19 cellular contexts compared by ENCODE assay signal in genomic region chr1:95246511-95246910, GRCh38. TPM values are rescaled to one million over a fixed set of nuclear protein-coding genes. Genes with fewer than 3 reads are reported as not detected.
DNase-seq lines count a peak whose midpoint lies in the region; ATAC-seq and TF ChIP-seq lines count a peak whose summit lies in the region.
"Had no signal": no experiment of that assay in that cellular context is flagged by ENCODE, and none has a peak within 500 bp of the region (broad histone marks: within the 10 kb centered on the region; RNA-seq: fewer than 3 reads in every experiment).

No MANE protein-coding gene starts in this region.

- DNase-seq in left ventricle myocardium inferior (no peak), Right ventricle myocardium superior (no peak), NCI-H69 (lab: John Stamatoyannopoulos, UW) (peak; percentile 0), NCI-H526 treated with DMSO at 0.1 percent for 48 hours (lab: John Stamatoyannopoulos, UW) (no peak), esophagus muscularis mucosa (ENCODE audit: extremely low spot score) (no peak)
- no peak for DNase-seq in CD8-positive, alpha-beta T cell
- DNase-seq: CD4-positive, CD25-positive, alpha-beta regulatory T cell; COR-L47; DMS 273 treated with DMSO at 0.1 percent for 48 hours; DMS79 treated with DMSO at 0.1 percent for 48 hours; Kasumi-1; NCI-H1694; NCI-H2081; NCI-H2171; NCI-H345; NCI-H524; SHP77 had no signal

- no peak for ATAC-seq in Right ventricle myocardium superior (ENCODE audit: poor library complexity)
- no peak for ATAC-seq in CD8-positive, alpha-beta T cell

- no peak overlapping the region for H3K27ac Mint-ChIP-seq in CD8-positive, alpha-beta T cell
- H3K27ac Mint-ChIP-seq: CD4-positive, CD25-positive, alpha-beta regulatory T cell had no signal

- no peak for TF ChIP-seq POLR2A in esophagus muscularis mucosa (IDR thresholded peaks at IDR 0.05; ENCODE audit: low read depth)

- H3K27ac ChIP-seq in left ventricle myocardium inferior (replicated peaks) = peak overlapping the region; percentile 72
- H3K27ac ChIP-seq in iPS-20b (ENCODE audit: low read length) = no peak overlapping the region
- no peak overlapping the region for H3K27ac ChIP-seq in CD8-positive, alpha-beta T cell (ENCODE audit: low read depth, low read length)
- no peak overlapping the region for H3K27ac ChIP-seq in esophagus muscularis mucosa (replicated peaks in 1 of 4)

- TF ChIP-seq CTCF in left ventricle myocardium inferior (IDR thresholded peaks at IDR 0.05; ENCODE audit: borderline replicate concordance) (no peak), esophagus muscularis mucosa (IDR thresholded peaks at IDR 0.05) (no peak)
- TF ChIP-seq CTCF in CD8-positive, alpha-beta T cell (IDR thresholded peaks at IDR 0.05) = no peak

- H3K27me3 Mint-ChIP-seq in CD8-positive, alpha-beta T cell (ENCODE audit: low read depth) = no peaks in the 10 kb centered on the region
- H3K27me3 Mint-ChIP-seq: CD4-positive, CD25-positive, alpha-beta regulatory T cell had no signal

- H3K4me1 Mint-ChIP-seq in CD8-positive, alpha-beta T cell (ENCODE audit: low read depth) = peaks cover 19% of the 10 kb centered on the region

- 77% methylated on average over 3 of the region's 3 CpGs for WGBS in esophagus muscularis mucosa

- intact Hi-C loops in left ventricle myocardium inferior (cut with micrococcal nuclease) (no loop called here), Right ventricle myocardium superior (cut with DNase I) (no loop called here), esophagus muscularis mucosa (cut with DNase I) (no loop called here)
- intact Hi-C loops in CD8-positive, alpha-beta T cell (cut with DNase I, micrococcal nuclease) = no loop called here

- H3K9ac ChIP-seq in iPS-20b (ENCODE audit: low read depth, low read length) = peak overlapping the region; percentile 10; the same call in 1 of the 2 replicates

- POLR2A ChIA-PET in CD8-positive, alpha-beta T cell (lab: Charles Lee) = no interaction called here

- H3K4me3 ChIP-seq in left ventricle myocardium inferior (no peak overlapping the region), iPS-20b (ENCODE audit: low read length) (no peak overlapping the region), esophagus muscularis mucosa (no peak overlapping the region)
- no peak overlapping the region for H3K4me3 ChIP-seq in CD8-positive, alpha-beta T cell (ENCODE audit: low read depth, low read length)
- H3K4me3 ChIP-seq: HAP-1 had no signal

- no peak overlapping the region for H3K4me3 Mint-ChIP-seq in CD8-positive, alpha-beta T cell
- H3K4me3 Mint-ChIP-seq: CD4-positive, CD25-positive, alpha-beta regulatory T cell had no signal

- no peak for TF ChIP-seq EP300 in esophagus muscularis mucosa (IDR thresholded peaks at IDR 0.05)

- H3K9me3 ChIP-seq in left ventricle myocardium inferior (replicated peaks) = peaks cover 12% of the 10 kb centered on the region
- H3K9me3 ChIP-seq in iPS-20b (ENCODE audit: insufficient read depth, low read depth, low read length) = no peaks in the 10 kb centered on the region
- no peaks in the 10 kb centered on the region for H3K9me3 ChIP-seq in CD8-positive, alpha-beta T cell (ENCODE audit: low read length)
- peaks cover 0 to 9% (median 0%) of the 10 kb centered on the region in 4 donors for H3K9me3 ChIP-seq in esophagus muscularis mucosa
- H3K9me3 ChIP-seq: HAP-1 had no signal

- H3K27me3 ChIP-seq in left ventricle myocardium inferior (ENCODE audit: low read depth) (no peaks in the 10 kb centered on the region), iPS-20b (ENCODE audit: insufficient read depth, low read length) (no peaks in the 10 kb centered on the region), esophagus muscularis mucosa (no peaks in the 10 kb centered on the region)
- H3K27me3 ChIP-seq in CD8-positive, alpha-beta T cell (ENCODE audit: insufficient read depth, low read length) = no peaks in the 10 kb centered on the region

- H3K9me3 Mint-ChIP-seq in CD8-positive, alpha-beta T cell = peaks cover 6% of the 10 kb centered on the region

- H3K36me3 ChIP-seq in left ventricle myocardium inferior (peaks cover 28% of the 10 kb centered on the region), iPS-20b (ENCODE audit: insufficient read depth, low read depth, low read length) (peaks cover 12% of the 10 kb centered on the region), esophagus muscularis mucosa (peaks cover 0 to 21% (median 11%) of the 10 kb centered on the region in 4 donors)
- peaks cover 4% of the 10 kb centered on the region for H3K36me3 ChIP-seq in CD8-positive, alpha-beta T cell (ENCODE audit: insufficient read depth, low read length)

- H3K4me1 ChIP-seq in left ventricle myocardium inferior (peaks cover 73% of the 10 kb centered on the region), iPS-20b (ENCODE audit: insufficient read depth, low read length) (peaks cover 15% of the 10 kb centered on the region), esophagus muscularis mucosa (peaks cover 8 to 31% (median 16%) of the 10 kb centered on the region in 4 donors)
- H3K4me1 ChIP-seq in CD8-positive, alpha-beta T cell (ENCODE audit: insufficient read depth, low read length) = no peaks in the 10 kb centered on the region

- H3K36me3 Mint-ChIP-seq in CD8-positive, alpha-beta T cell = peaks cover 60% of the 10 kb centered on the region

- CTCF ChIA-PET in CD8-positive, alpha-beta T cell (lab: Charles Lee) = interaction anchor here (3.7 kb wide), 1 partner anchor 12 kb away, joined by 23 read pairs; the partner anchor contains the start of gene RWDD3

RNA-seq across cellular contexts. Expression of gene RWDD3, which starts 12.5 kb away (rescaled TPM):
- total RNA-seq in left ventricle myocardium inferior = 19.4 TPM
- 15.9 TPM for total RNA-seq in Right ventricle myocardium superior
- 10 to 100 TPM; 14.9 to 17.8 TPM for total RNA-seq in CD8-positive, alpha-beta T cell
- total RNA-seq in esophagus muscularis mucosa = 10 to 100 TPM in 2 of 4 donors, 1 to 10 TPM in 2; 8.8 to 15.2 (median 11.6) TPM
